ENCODE assay signal across 2 cellular contexts in genomic region chr2:220043155-220043992, GRCh38.
TF ChIP-seq lines count a peak whose summit lies in the region.

No MANE protein-coding gene starts in this region.

TF ChIP-seq in A549, 52 proteins besides CTCF, POLR2A, EP300 and RAD21 (continued from another document):
- no peak for TF ChIP-seq ELK1 (IDR thresholded peaks at IDR 0.05; ENCODE audit: low read depth, low read length)
- TF ChIP-seq USF2 (IDR thresholded peaks at IDR 0.05), result no peak
- no peak for TF ChIP-seq PBX3 (IDR thresholded peaks at IDR 0.05)
- no peak for TF ChIP-seq MAX (IDR thresholded peaks at IDR 0.05)
- no peak for TF ChIP-seq FOSL2 (IDR thresholded peaks at IDR 0.05)
- TF ChIP-seq FOSL2 (CRISPR knock-in tag; IDR thresholded peaks at IDR 0.05), result peak; percentile 36; the same call in 1 of the 2 replicates
- no peak for TF ChIP-seq REST (IDR thresholded peaks at IDR 0.05)
- TF ChIP-seq MAFK (IDR thresholded peaks at IDR 0.05; ENCODE audit: partially characterized antibody), result peak; percentile 35

TF ChIP-seq in SK-N-SH treated with all-trans-retinoic acid at 6 μM for 48 hours, 23 proteins besides CTCF, POLR2A, EP300 and RAD21 (continued from another document):
- no peak for TF ChIP-seq TSHZ2 (CRISPR knock-in tag; IDR thresholded peaks at IDR 0.05)
- TF ChIP-seq OSR1 (CRISPR knock-in tag; IDR thresholded peaks at IDR 0.05), result no peak
- no peak for TF ChIP-seq ZC3H10 (CRISPR knock-in tag; IDR thresholded peaks at IDR 0.05)
- no peak for TF ChIP-seq TOX (CRISPR knock-in tag; IDR thresholded peaks at IDR 0.05; ENCODE audit: borderline replicate concordance)
- no peak for TF ChIP-seq ZNF70 (CRISPR knock-in tag; IDR thresholded peaks at IDR 0.05)
TF ChIP-seq in SK-N-SH treated with all-trans-retinoic acid at 6 μM for 48 hours: peak in this region for 0.
